11 cellular contexts compared by ENCODE assay signal in the genomic region with DNA sequence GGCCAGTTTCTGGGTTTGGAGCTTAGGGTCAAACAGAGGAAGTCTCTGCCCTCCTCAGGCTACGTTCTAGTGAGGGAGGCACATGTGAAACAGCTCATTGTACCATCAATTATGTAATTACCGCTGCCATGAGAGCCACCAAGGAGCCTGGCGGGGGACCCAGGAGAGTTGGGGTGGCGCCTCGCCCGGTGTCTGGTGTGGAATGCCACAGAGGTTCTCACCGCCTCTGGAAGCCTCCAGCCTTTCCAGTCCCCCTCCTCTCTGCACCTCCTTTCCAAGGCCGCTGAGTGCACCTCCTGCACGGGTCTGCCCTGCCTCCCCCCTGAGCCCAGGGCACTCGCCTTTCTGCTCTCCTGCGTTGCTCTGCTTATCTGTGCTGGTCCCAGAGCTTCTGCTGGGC. TPM values are rescaled to one million over a fixed set of nuclear protein-coding genes. Genes with fewer than 3 reads are reported as not detected.
DNase-seq lines count a peak whose midpoint lies in the region; ATAC-seq, FAIRE-seq and TF ChIP-seq lines count a peak whose summit lies in the region.
"Had no signal": no experiment of that assay in that cellular context is flagged by ENCODE, and none has a peak within 500 bp of the region (broad histone marks: within the 10 kb centered on the region; RNA-seq: fewer than 3 reads in every experiment).

No MANE protein-coding gene starts in this region.

- H3K27ac Mint-ChIP-seq in T-helper 1 cell treated with Interleukin-12 subunit alpha and Interleukin-12 subunit beta and Interleukin-4 antibody, amounts not matched to agents 30 μg/mL and 1 μg/mL, for 36 hours = no peak overlapping the region
- H3K27ac Mint-ChIP-seq in glutamatergic neuron (ENCODE audit: unreplicated experiment) = peak overlapping the region; percentile 90

- peaks cover 32% of the 10 kb centered on the region for H3K27me3 Mint-ChIP-seq in T-helper 1 cell treated with Interleukin-12 subunit alpha and Interleukin-12 subunit beta and Interleukin-4 antibody, amounts not matched to agents 30 μg/mL and 1 μg/mL, for 36 hours (ENCODE audit: low read depth)
- peaks cover 18% of the 10 kb centered on the region for H3K27me3 Mint-ChIP-seq in glutamatergic neuron (ENCODE audit: unreplicated experiment)

- no peaks in the 10 kb centered on the region for H3K9me3 Mint-ChIP-seq in T-helper 1 cell treated with Interleukin-12 subunit alpha and Interleukin-12 subunit beta and Interleukin-4 antibody, amounts not matched to agents 30 μg/mL and 1 μg/mL, for 36 hours
- H3K9me3 Mint-ChIP-seq in glutamatergic neuron (ENCODE audit: unreplicated experiment) = peaks cover 27% of the 10 kb centered on the region

- H3K36me3 ChIP-seq in sigmoid colon = no peaks in the 10 kb centered on the region

- H3K4me1 ChIP-seq in sigmoid colon (peaks cover 2 to 75% (median 62%) of the 10 kb centered on the region in 4 donors), foreskin keratinocyte (peaks cover 17% of the 10 kb centered on the region)

- no peaks in the 10 kb centered on the region for H3K27me3 ChIP-seq in sigmoid colon
- H3K27me3 ChIP-seq in foreskin keratinocyte = no peaks in the 10 kb centered on the region

- H3K36me3 Mint-ChIP-seq in T-helper 1 cell treated with Interleukin-12 subunit alpha and Interleukin-12 subunit beta and Interleukin-4 antibody, amounts not matched to agents 30 μg/mL and 1 μg/mL, for 36 hours (ENCODE audit: low read depth) = peaks cover 3% of the 10 kb centered on the region
- H3K36me3 Mint-ChIP-seq in glutamatergic neuron (ENCODE audit: unreplicated experiment) = no peaks in the 10 kb centered on the region

- DNase-seq in T-helper 1 cell (no peak), NCI-H1436 treated with DMSO at 0.1 percent for 48 hours (lab: John Stamatoyannopoulos, UW) (peak; percentile 68), glutamatergic neuron (no peak), sigmoid colon (no peak), foreskin keratinocyte (no peak), RCC 7860 (ENCODE audit: low spot score) (no peak)
- DNase-seq: SHP77 treated with DMSO at 0.1 percent for 48 hours had no signal

- TF ChIP-seq POLR2A in sigmoid colon (IDR thresholded peaks at IDR 0.05) = no peak

- no peak overlapping the region for H3K4me3 ChIP-seq in sigmoid colon
- H3K4me3 ChIP-seq: smooth muscle cell had no signal

- no peak for TF ChIP-seq CTCF in glutamatergic neuron (IDR thresholded peaks at IDR 0.05; ENCODE audit: partially characterized antibody, unreplicated experiment)
- TF ChIP-seq CTCF in sigmoid colon (IDR thresholded peaks at IDR 0.05) = no peak
- TF ChIP-seq CTCF in foreskin keratinocyte (conservative IDR thresholded peaks at IDR 0.05) = no peak

- TF ChIP-seq EP300 in sigmoid colon (IDR thresholded peaks at IDR 0.05) = no peak

- H3K4me1 Mint-ChIP-seq in T-helper 1 cell treated with Interleukin-12 subunit alpha and Interleukin-12 subunit beta and Interleukin-4 antibody, amounts not matched to agents 30 μg/mL and 1 μg/mL, for 36 hours (ENCODE audit: low read depth) = peaks cover 9% of the 10 kb centered on the region
- H3K4me1 Mint-ChIP-seq in glutamatergic neuron (ENCODE audit: low read depth, unreplicated experiment) = peaks cover 62% of the 10 kb centered on the region

- intact Hi-C loops in sigmoid colon (cut with DNase I) = no loop called here

- FAIRE-seq in RCC 7860 (lab: Jason Lieb, UNC) = no peak
- FAIRE-seq: GM18507 had no signal

- no peaks in the 10 kb centered on the region for H3K9me3 ChIP-seq in sigmoid colon

- peak overlapping the region; percentile 52 for H3K4me3 Mint-ChIP-seq in T-helper 1 cell treated with Interleukin-12 subunit alpha and Interleukin-12 subunit beta and Interleukin-4 antibody, amounts not matched to agents 30 μg/mL and 1 μg/mL, for 36 hours
- H3K4me3 Mint-ChIP-seq in glutamatergic neuron (ENCODE audit: unreplicated experiment) = peak overlapping the region; percentile 90

- 79 to 90% methylated on average over 11 of the region's 11 CpGs for WGBS in sigmoid colon, 2 donors

- ATAC-seq in foreskin keratinocyte (no peak), HG03045 (IDR thresholded peaks at IDR 0.05; ENCODE audit: unreplicated experiment) (no peak)

- peak overlapping the region in 3 of 4 donors; percentile 14 to 93 (median 87) for H3K27ac ChIP-seq in sigmoid colon
- H3K27ac ChIP-seq in foreskin keratinocyte = no peak overlapping the region

RNA-seq across cellular contexts. Expression of a gene that starts 51.4 kb away (rescaled TPM):
- total RNA-seq in glutamatergic neuron (ENCODE audit: unreplicated experiment) = 365 TPM
- total RNA-seq in sigmoid colon = 10 to 100 TPM; 26.0 to 53.5 (median 43.5) TPM
- 100 to 1,000 TPM in 1 of 3 donors, 10 to 100 TPM in 2; 10.2 to 172 (median 14.3) TPM for polyA plus RNA-seq in sigmoid colon
- total RNA-seq in foreskin keratinocyte = 113 and 118 TPM in 2 replicates
- 67.3 and 72.1 TPM in 2 replicates for polyA plus RNA-seq in foreskin keratinocyte
